ENCODE assay signal across 17 cellular contexts in the genomic region with DNA sequence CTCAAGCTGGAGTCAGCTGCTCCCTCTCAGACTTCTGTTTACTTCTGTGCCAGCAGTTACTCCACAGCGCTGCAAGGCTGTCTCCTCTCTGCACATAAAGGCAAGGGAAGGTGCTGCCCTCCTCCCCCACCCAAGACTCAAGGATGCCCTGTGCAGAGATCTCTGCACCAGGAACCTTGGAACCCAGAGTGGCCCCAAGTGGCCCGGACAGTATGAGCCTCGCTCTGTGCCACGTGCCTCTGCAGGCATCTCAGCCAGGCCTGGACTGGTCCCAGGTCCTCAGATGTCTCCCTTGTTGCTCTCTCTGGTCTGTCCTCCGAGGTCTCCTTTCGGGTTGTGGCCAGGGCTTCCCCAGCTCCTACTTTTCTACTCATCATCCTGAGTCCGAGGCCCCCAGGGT.
"Had no signal": no experiment of that assay in that cellular context is flagged by ENCODE, and none has a peak within 500 bp of the region (broad histone marks: within the 10 kb centered on the region; RNA-seq: fewer than 3 reads in every experiment).

No MANE protein-coding gene starts in this region.

- H3K36me3 ChIP-seq: ascending aorta, breast epithelium, gastroesophageal sphincter, prostate gland, right lobe of liver, tibial artery had no signal

- H3K4me2 ChIP-seq: hepatocyte had no signal

- H3K9me3 ChIP-seq: ascending aorta, breast epithelium, gastroesophageal sphincter, prostate gland, right lobe of liver, tibial artery had no signal

- H3K27me3 ChIP-seq: ascending aorta, breast epithelium, hepatocyte, right lobe of liver, tibial artery had no signal

- ATAC-seq: gastroesophageal sphincter, T-cell had no signal

- H2AFZ ChIP-seq: hepatocyte had no signal

- H3K4me1 ChIP-seq: ascending aorta, breast epithelium, gastroesophageal sphincter, prostate gland, right lobe of liver, tibial artery had no signal

- H3K9me3 Mint-ChIP-seq: activated naive CD4-positive, alpha-beta T cell treated with anti-CD3 and anti-CD28 coated beads for 36 hours; activated T-helper 2 cell treated with anti-CD3 and anti-CD28 coated beads, Interferon-gamma antibody, Interleukin-2, Interleukin-4, amounts not matched to agents 10 μg/mL and 5 μg/mL and 100 μg/mL, durations not matched to agents 14 hours and 24 hours and 36 hours; nephron; T-cell had no signal

- H3K4me3 Mint-ChIP-seq: activated naive CD4-positive, alpha-beta T cell treated with anti-CD3 and anti-CD28 coated beads for 36 hours; nephron; T-cell had no signal

- H3K4me3 ChIP-seq: ascending aorta, breast epithelium, gastroesophageal sphincter, hepatocyte, prostate gland, right lobe of liver, tibial artery had no signal

- DNase-seq: activated CD4-positive, alpha-beta T cell treated with anti-CD3 and anti-CD28 coated beads, Interleukin-2, amount 50 U/mL, for 48 hours; activated CD4-positive, CD25-positive, alpha-beta regulatory T cell treated with anti-CD3 and anti-CD28 coated beads, Interleukin-2, amount 50 U/mL, for 72 hours; activated naive CD4-positive, alpha-beta T cell treated with anti-CD3 and anti-CD28 coated beads for 36 hours; mesendoderm; occipital lobe; right lobe of liver; T-cell; T-helper 9 cell; tibial artery had no signal

- H3K27ac ChIP-seq: ascending aorta, breast epithelium, epithelial cell of prostate, gastroesophageal sphincter, hepatocyte, prostate gland, right lobe of liver, tibial artery had no signal

- H3K27ac Mint-ChIP-seq: activated naive CD4-positive, alpha-beta T cell treated with anti-CD3 and anti-CD28 coated beads for 36 hours; activated T-helper 2 cell treated with anti-CD3 and anti-CD28 coated beads, Interferon-gamma antibody, Interleukin-2, Interleukin-4, amounts not matched to agents 10 μg/mL and 5 μg/mL and 100 μg/mL, durations not matched to agents 14 hours and 24 hours and 36 hours; nephron had no signal

- H3K79me2 ChIP-seq: hepatocyte had no signal
